ENCODE assay signal across 1 cellular context in the genomic region with DNA sequence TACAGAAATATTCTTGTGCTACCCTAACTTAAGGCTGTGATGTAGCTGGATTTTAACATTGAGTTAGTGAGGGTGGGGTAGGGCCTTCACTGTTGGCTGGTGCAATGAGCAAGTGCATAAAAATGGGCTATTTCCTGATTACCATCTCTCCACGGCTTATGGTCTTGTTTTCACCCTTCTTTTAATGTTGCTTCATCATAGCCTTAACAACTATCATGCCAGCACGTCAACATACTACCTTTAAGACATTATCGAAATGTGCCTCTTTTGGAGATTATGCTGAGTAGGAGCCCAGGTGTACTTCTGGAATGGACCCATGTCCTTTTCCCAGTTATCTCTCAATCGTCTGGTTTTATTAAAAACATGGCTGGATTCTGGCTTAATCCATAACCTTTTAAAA.
TF ChIP-seq lines count a peak whose summit lies in the region.

No MANE protein-coding gene starts in this region.

TF ChIP-seq in HCT116, 20 proteins besides CTCF, POLR2A, EP300 and RAD21:
- TF ChIP-seq, protein P1, sequence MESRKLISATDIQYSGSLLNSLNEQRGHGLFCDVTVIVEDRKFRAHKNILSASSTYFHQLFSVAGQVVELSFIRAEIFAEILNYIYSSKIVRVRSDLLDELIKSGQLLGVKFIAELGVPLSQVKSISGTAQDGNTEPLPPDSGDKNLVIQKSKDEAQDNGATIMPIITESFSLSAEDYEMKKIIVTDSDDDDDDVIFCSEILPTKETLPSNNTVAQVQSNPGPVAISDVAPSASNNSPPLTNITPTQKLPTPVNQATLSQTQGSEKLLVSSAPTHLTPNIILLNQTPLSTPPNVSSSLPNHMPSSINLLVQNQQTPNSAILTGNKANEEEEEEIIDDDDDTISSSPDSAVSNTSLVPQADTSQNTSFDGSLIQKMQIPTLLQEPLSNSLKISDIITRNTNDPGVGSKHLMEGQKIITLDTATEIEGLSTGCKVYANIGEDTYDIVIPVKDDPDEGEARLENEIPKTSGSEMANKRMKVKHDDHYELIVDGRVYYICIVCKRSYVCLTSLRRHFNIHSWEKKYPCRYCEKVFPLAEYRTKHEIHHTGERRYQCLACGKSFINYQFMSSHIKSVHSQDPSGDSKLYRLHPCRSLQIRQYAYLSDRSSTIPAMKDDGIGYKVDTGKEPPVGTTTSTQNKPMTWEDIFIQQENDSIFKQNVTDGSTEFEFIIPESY (IDR thresholded peaks at IDR 0.05; ENCODE audit: extremely low read depth, insufficient replicate concordance, low read length), result no peak
- TF ChIP-seq YY1 (IDR thresholded peaks at IDR 0.05; ENCODE audit: extremely low read depth, insufficient replicate concordance, low read depth, low read length), result no peak
- no peak for TF ChIP-seq ZNF274 (IDR thresholded peaks at IDR 0.05; ENCODE audit: low read depth, low read length)
- no peak for TF ChIP-seq EZH2phosphoT487 (IDR thresholded peaks at IDR 0.05; ENCODE audit: borderline replicate concordance)
- TF ChIP-seq, protein P2, sequence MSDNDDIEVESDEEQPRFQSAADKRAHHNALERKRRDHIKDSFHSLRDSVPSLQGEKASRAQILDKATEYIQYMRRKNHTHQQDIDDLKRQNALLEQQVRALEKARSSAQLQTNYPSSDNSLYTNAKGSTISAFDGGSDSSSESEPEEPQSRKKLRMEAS (IDR thresholded peaks at IDR 0.05), result no peak
- no peak for TF ChIP-seq CEBPB (IDR thresholded peaks at IDR 0.05; ENCODE audit: low read depth)
- no peak for TF ChIP-seq ELF1 (IDR thresholded peaks at IDR 0.05; ENCODE audit: borderline replicate concordance, low read depth)
- TF ChIP-seq JUND (IDR thresholded peaks at IDR 0.05), result no peak
- TF ChIP-seq SP1 (IDR thresholded peaks at IDR 0.05; ENCODE audit: low read depth), result no peak
- TF ChIP-seq TCF7L2 (IDR thresholded peaks at IDR 0.05; ENCODE audit: borderline replicate concordance, extremely low read depth, insufficient read depth, insufficient read length), result no peak
- no peak for TF ChIP-seq EGR1 (IDR thresholded peaks at IDR 0.05; ENCODE audit: low read depth)
- no peak for TF ChIP-seq FOSL1 (IDR thresholded peaks at IDR 0.05; ENCODE audit: low read depth)
TF ChIP-seq in HCT116: peak in this region for 0.
